Comparison of ENCODE assay signal across 22 cellular contexts in the genomic region with DNA sequence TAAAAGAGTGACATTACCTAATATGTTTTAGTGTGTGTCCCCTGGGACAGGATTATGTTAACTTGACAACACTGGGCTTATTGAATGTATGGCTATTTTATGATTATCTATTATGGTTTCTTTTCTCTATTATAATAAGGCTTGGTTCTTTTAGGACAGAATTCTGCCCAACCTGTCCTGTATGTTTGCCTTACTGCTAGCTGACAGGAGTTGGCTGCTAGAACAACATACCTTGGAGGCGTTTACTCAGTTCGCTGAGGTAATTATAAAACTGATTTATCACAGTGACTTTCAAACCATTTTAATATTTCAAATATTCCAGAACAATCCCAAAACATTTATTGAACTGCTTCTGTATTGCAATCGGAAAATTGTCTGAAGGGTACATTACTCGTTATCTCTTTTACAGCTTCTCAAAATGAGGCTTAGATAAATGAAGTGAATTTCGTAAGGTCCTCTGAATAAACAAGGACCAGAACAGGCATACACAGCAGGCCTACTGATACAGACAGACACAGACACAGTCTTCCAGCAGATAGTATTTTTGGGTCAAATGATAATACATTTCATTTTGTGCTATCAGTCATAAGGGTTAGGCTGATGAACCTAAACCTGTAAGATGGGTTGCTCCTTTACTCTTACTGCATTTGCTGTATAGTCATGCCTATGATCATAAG.
"Had no signal": no experiment of that assay in that cellular context is flagged by ENCODE, and none has a peak within 500 bp of the region (broad histone marks: within the 10 kb centered on the region; RNA-seq: fewer than 3 reads in every experiment).

No MANE protein-coding gene starts in this region.

- H3K4me1 ChIP-seq: esophagus squamous epithelium, left lung, upper lobe of left lung, vagina had no signal

- ATAC-seq: heart right ventricle; left lung; sciatic nerve; stimulated activated naive CD8-positive, alpha-beta T cell treated with anti-CD3 and anti-CD28 coated beads, Interleukin-15, amount 100 ng/mL, for 72 hours had no signal

- H3K27ac ChIP-seq: epithelial cell of prostate, esophagus squamous epithelium, heart right ventricle, left lung, skin epidermis, upper lobe of left lung, vagina had no signal

- DNase-seq: activated CD4-positive, alpha-beta memory T cell treated with anti-CD3 and anti-CD28 coated beads for 36 hours; activated CD4-positive, alpha-beta T cell treated with anti-CD3 and anti-CD28 coated beads, Interleukin-2, amount 10 ng/mL, durations not matched to agents 24 days and 14 days; activated CD4-positive, CD25-positive, alpha-beta regulatory T cell treated with anti-CD3 and anti-CD28 coated beads, Interleukin-2, amount 50 U/mL, for 72 hours; activated CD8-positive, alpha-beta memory T cell treated with anti-CD3 and anti-CD28 coated beads, Interleukin-2, amount 50 U/mL, for 4 hours; activated effector memory CD4-positive, alpha-beta T cell treated with anti-CD3 and anti-CD28 coated beads, Interleukin-2, amount 50 U/mL, for 16 hours; activated naive CD4-positive, alpha-beta T cell treated with anti-CD3 and anti-CD28 coated beads, Interleukin-2, amount 50 U/mL, for 16 hours; activated T-cell treated with anti-CD3 and anti-CD28 coated beads, Interleukin-2, amount 50 U/mL, for 1 hour; dermis blood vessel endothelial cell; effector CD4-positive, alpha-beta T cell; esophagus squamous epithelium; foreskin melanocyte; heart right ventricle; left lung; stimulated activated CD4-positive, alpha-beta T cell treated with anti-CD3 and anti-CD28 coated beads, Interleukin-12 subunit alpha, Interleukin-12 subunit beta, amount 100 ng/mL, for 4 hours; stimulated activated CD4-positive, alpha-beta T cell treated with anti-CD3 and anti-CD28 coated beads, Interleukin-4, amount 100 ng/mL, for 1 hour; stimulated activated naive CD8-positive, alpha-beta T cell treated with anti-CD3 and anti-CD28 coated beads, Interleukin-15, amount 100 ng/mL, for 72 hours; substantia nigra; upper lobe of left lung had no signal

- H3K4me3 ChIP-seq: esophagus squamous epithelium, heart right ventricle, left lung, skin epidermis, upper lobe of left lung, vagina had no signal

- H3K27me3 ChIP-seq: esophagus squamous epithelium, heart right ventricle, left lung, upper lobe of left lung, vagina had no signal

- H3K9me3 ChIP-seq: esophagus squamous epithelium, heart right ventricle, left lung, upper lobe of left lung, vagina had no signal
